In genomic region chr2:240560480-240561324, GRCh38 we compare ENCODE assay signal across 1 cellular context.
TF ChIP-seq lines count a peak whose summit lies in the region.

No MANE protein-coding gene starts in this region.

TF ChIP-seq in HepG2, 621 proteins besides CTCF, POLR2A, EP300 and RAD21 (continued from another document and continues in another):
- peak; percentile 82 for TF ChIP-seq MTERF4 (CRISPR knock-in tag; IDR thresholded peaks at IDR 0.05)
- peak; percentile 12; the same call in 1 of the 2 replicates for TF ChIP-seq MIER2 (CRISPR knock-in tag; IDR thresholded peaks at IDR 0.05)
- peak; percentile 98 for TF ChIP-seq LBX2 (CRISPR knock-in tag; IDR thresholded peaks at IDR 0.05; ENCODE audit: borderline replicate concordance)
- TF ChIP-seq ZNF414 (CRISPR knock-in tag; IDR thresholded peaks at IDR 0.05), result 0 out of 2 replicates have a peak, but pooled peaks have one; percentile 6
- peak; percentile 42 for TF ChIP-seq TAF15 (IDR thresholded peaks at IDR 0.05; ENCODE audit: low read depth, low read length, poor library complexity, severe bottlenecking)
- 0 out of 2 replicates have a peak, but pooled peaks have one; percentile 4 for TF ChIP-seq HNRNPL (IDR thresholded peaks at IDR 0.05; ENCODE audit: low read depth, low read length)
- peak; percentile 77; the same call in 1 of the 2 replicates for TF ChIP-seq REXO4 (CRISPR knock-in tag; IDR thresholded peaks at IDR 0.05; ENCODE audit: borderline replicate concordance)
- TF ChIP-seq ISL2 (CRISPR knock-in tag; IDR thresholded peaks at IDR 0.05), result peak; percentile 47; the same call in 1 of the 2 replicates
- peak; percentile 19; the same call in 1 of the 2 replicates for TF ChIP-seq KDM3A (CRISPR knock-in tag; IDR thresholded peaks at IDR 0.05; ENCODE audit: low read depth)
- TF ChIP-seq ZNF329 (CRISPR knock-in tag; IDR thresholded peaks at IDR 0.05; ENCODE audit: low read depth), result no peak; the same call in 1 of the 2 replicates
- TF ChIP-seq ASH2L (IDR thresholded peaks at IDR 0.05; ENCODE audit: insufficient read length, low read depth, low read length), result peak; percentile 94
- TF ChIP-seq ZNF232 (CRISPR knock-in tag; IDR thresholded peaks at IDR 0.05; ENCODE audit: borderline replicate concordance), result peak; percentile 71
- TF ChIP-seq SRSF9 (IDR thresholded peaks at IDR 0.05; ENCODE audit: borderline replicate concordance, insufficient read depth, low read depth, low read length, poor library complexity, severe bottlenecking), result no peak
- TF ChIP-seq HIVEP1 (CRISPR knock-in tag; IDR thresholded peaks at IDR 0.05), result no peak
- no peak for TF ChIP-seq THAP9 (CRISPR knock-in tag; IDR thresholded peaks at IDR 0.05; ENCODE audit: borderline replicate concordance)
- peak; percentile 20; the same call in 1 of the 2 replicates for TF ChIP-seq ZNF503 (CRISPR knock-in tag; IDR thresholded peaks at IDR 0.05)
- TF ChIP-seq KMT2A (CRISPR knock-in tag; IDR thresholded peaks at IDR 0.05), result peak; percentile 88
- TF ChIP-seq ZNF44 (CRISPR knock-in tag; IDR thresholded peaks at IDR 0.05), result no peak; the same call in 1 of the 2 replicates
- peak; percentile 3; the same call in 1 of the 2 replicates for TF ChIP-seq THAP8 (CRISPR knock-in tag; IDR thresholded peaks at IDR 0.05; ENCODE audit: borderline replicate concordance)
- TF ChIP-seq ZNF326 (CRISPR knock-in tag; IDR thresholded peaks at IDR 0.05; ENCODE audit: borderline replicate concordance), result no peak
- 0 out of 2 replicates have a peak, but pooled peaks have one; percentile 79 for TF ChIP-seq TRAFD1 (CRISPR knock-in tag; IDR thresholded peaks at IDR 0.05; ENCODE audit: borderline replicate concordance)
- peak; percentile 76; the same call in 1 of the 2 replicates for TF ChIP-seq EEA1 (CRISPR knock-in tag; IDR thresholded peaks at IDR 0.05; ENCODE audit: borderline replicate concordance)
- no peak for TF ChIP-seq HNF4A (CRISPR knock-in tag; IDR thresholded peaks at IDR 0.05)
- no peak; the same call in 1 of the 2 replicates for TF ChIP-seq ZNF256 (CRISPR knock-in tag; conservative IDR thresholded peaks at IDR 0.05)
- TF ChIP-seq MXD3 (CRISPR knock-in tag; IDR thresholded peaks at IDR 0.05), result no peak; the same call in none of the 2 replicates
- TF ChIP-seq NR3C1 (CRISPR knock-in tag; IDR thresholded peaks at IDR 0.05), result no peak
- peak; percentile 67; the same call in 1 of the 2 replicates for TF ChIP-seq SMAD9 (CRISPR knock-in tag; IDR thresholded peaks at IDR 0.05)
- no peak for TF ChIP-seq PREB (CRISPR knock-in tag; IDR thresholded peaks at IDR 0.05)
- TF ChIP-seq ZFP82 (CRISPR knock-in tag; IDR thresholded peaks at IDR 0.05; ENCODE audit: borderline replicate concordance), result peak; percentile 97; the same call in 1 of the 2 replicates
- no peak; the same call in 1 of the 2 replicates for TF ChIP-seq TFE3 (CRISPR knock-in tag; IDR thresholded peaks at IDR 0.05)
- peak; percentile 47; the same call in 1 of the 2 replicates for TF ChIP-seq RXRA (CRISPR knock-in tag; IDR thresholded peaks at IDR 0.05)
- TF ChIP-seq PLSCR1 (CRISPR knock-in tag; IDR thresholded peaks at IDR 0.05; ENCODE audit: borderline replicate concordance), result peak; percentile 69; the same call in 1 of the 2 replicates
- TF ChIP-seq NR2C2 (CRISPR knock-in tag; IDR thresholded peaks at IDR 0.05; ENCODE audit: borderline replicate concordance), result peak; percentile 24
- peak; percentile 93 for TF ChIP-seq NRL (CRISPR knock-in tag; IDR thresholded peaks at IDR 0.05; ENCODE audit: borderline replicate concordance)
- no peak for TF ChIP-seq ZBTB34 (CRISPR knock-in tag; IDR thresholded peaks at IDR 0.05)
- TF ChIP-seq KMT2B (CRISPR knock-in tag; IDR thresholded peaks at IDR 0.05), result peak; percentile 22; the same call in 1 of the 2 replicates
- TF ChIP-seq AGO1 (IDR thresholded peaks at IDR 0.05; ENCODE audit: low read depth, low read length, poor library complexity, severe bottlenecking), result no peak
- peak; percentile 80 for TF ChIP-seq SALL2 (CRISPR knock-in tag; IDR thresholded peaks at IDR 0.05)
- peak; percentile 88; the same call in 1 of the 2 replicates for TF ChIP-seq ZNF598 (CRISPR knock-in tag; IDR thresholded peaks at IDR 0.05; ENCODE audit: borderline replicate concordance)
- no peak; the same call in 1 of the 2 replicates for TF ChIP-seq BRF2 (CRISPR knock-in tag; IDR thresholded peaks at IDR 0.05)
- TF ChIP-seq FOXO4 (CRISPR knock-in tag; conservative IDR thresholded peaks at IDR 0.05), result no peak
- TF ChIP-seq ZNF317 (CRISPR knock-in tag; IDR thresholded peaks at IDR 0.05), result no peak
